29 cellular contexts compared by ENCODE assay signal in the genomic region with DNA sequence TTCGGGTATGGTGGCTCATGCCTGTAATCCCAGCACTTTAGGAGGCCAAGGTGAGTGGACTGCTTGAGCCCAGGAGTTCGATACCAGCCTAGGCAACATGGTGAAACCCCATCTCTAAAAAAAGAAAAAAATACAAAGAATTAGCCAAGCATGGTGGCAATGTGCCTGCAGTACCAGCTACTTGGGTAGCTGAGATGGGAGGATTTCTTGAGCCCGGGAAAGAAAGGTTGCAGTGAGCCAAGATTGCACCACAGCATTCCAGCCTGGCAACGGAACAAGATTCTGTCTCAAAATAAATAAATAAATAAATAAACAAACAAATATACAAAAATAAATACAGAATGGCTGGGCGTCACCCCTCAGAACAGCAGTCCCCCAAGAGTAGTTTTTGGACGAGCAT. TPM values are rescaled to one million over a fixed set of nuclear protein-coding genes. Genes with fewer than 3 reads are reported as not detected.
"Had no signal": no experiment of that assay in that cellular context is flagged by ENCODE, and none has a peak within 500 bp of the region (broad histone marks: within the 10 kb centered on the region; RNA-seq: fewer than 3 reads in every experiment).

No MANE protein-coding gene starts in this region.

- H3K27ac Mint-ChIP-seq: activated CD4-positive, alpha-beta memory T cell treated with anti-CD3 and anti-CD28 coated beads for 36 hours; activated CD4-positive, alpha-beta T cell treated with anti-CD3 and anti-CD28 coated beads, Interleukin-2, amount 10 ng/mL, durations not matched to agents 7 days and 5 days; activated naive CD4-positive, alpha-beta T cell treated with anti-CD3 and anti-CD28 coated beads for 36 hours; activated naive CD8-positive, alpha-beta T cell; T-cell had no signal

- H3K4me3 Mint-ChIP-seq: activated CD4-positive, alpha-beta memory T cell treated with anti-CD3 and anti-CD28 coated beads for 36 hours; activated CD4-positive, alpha-beta T cell treated with anti-CD3 and anti-CD28 coated beads, Interleukin-2, amount 10 ng/mL, durations not matched to agents 7 days and 5 days; activated naive CD4-positive, alpha-beta T cell treated with anti-CD3 and anti-CD28 coated beads for 36 hours; activated naive CD8-positive, alpha-beta T cell; activated T-cell treated with anti-CD3 and anti-CD28 coated beads, Interleukin-2, amount 50 U/mL, for 4 hours; T-cell had no signal

- H3K36me3 Mint-ChIP-seq: activated CD4-positive, alpha-beta memory T cell treated with anti-CD3 and anti-CD28 coated beads for 36 hours; activated naive CD8-positive, alpha-beta T cell; T-cell had no signal

- H3K9me3 Mint-ChIP-seq: activated CD4-positive, alpha-beta memory T cell treated with anti-CD3 and anti-CD28 coated beads for 36 hours; activated naive CD4-positive, alpha-beta T cell treated with anti-CD3 and anti-CD28 coated beads for 36 hours; activated T-cell treated with anti-CD3 and anti-CD28 coated beads, Interleukin-2, amount 50 U/mL, for 4 hours; T-cell had no signal

- H3K27ac ChIP-seq: VCaP had no signal

- H3K4me3 ChIP-seq: SK-N-MC had no signal

- H3K27me3 Mint-ChIP-seq: activated naive CD8-positive, alpha-beta T cell had no signal

- ATAC-seq: activated T-cell treated with anti-CD3 and anti-CD28 coated beads, Interleukin-2, amount 50 U/mL, for 4 hours; Panc1; Right ventricle myocardium inferior; T-cell had no signal

- DNase-seq: activated CD4-positive, alpha-beta memory T cell treated with anti-CD3 and anti-CD28 coated beads for 36 hours; activated CD4-positive, alpha-beta T cell treated with anti-CD3 and anti-CD28 coated beads, Interleukin-2, amount 10 ng/mL, durations not matched to agents 7 days and 5 days; activated CD4-positive, CD25-positive, alpha-beta regulatory T cell; activated CD8-positive, alpha-beta memory T cell treated with anti-CD3 and anti-CD28 coated beads for 24 hours; activated gamma-delta T cell; activated naive CD4-positive, alpha-beta T cell treated with anti-CD3 and anti-CD28 coated beads for 36 hours; activated T-cell treated with anti-CD3 and anti-CD28 coated beads, Interleukin-2, amount 50 U/mL, for 4 hours; amygdala; caudate nucleus; NCI-H1092 treated with DMSO at 0.1 percent for 48 hours; NCI-H1417 treated with DMSO at 0.1 percent for 48 hours; NCI-H1694; NCI-H2029; NCI-H2107; NCI-H2171 treated with DMSO at 0.1 percent for 48 hours; NCI-H345; NCI-H510A; NCI-H526 treated with DMSO at 0.1 percent for 48 hours; NCI-H82; RPMI8226; T-cell; T-helper 2 cell; T1000 had no signal

RNA-seq across cellular contexts. Expression of a gene that starts 33.7 kb away (rescaled TPM):
- total RNA-seq: OCI-LY7 had no signal
